ENCODE assay signal across 8 cellular contexts in the genomic region with DNA sequence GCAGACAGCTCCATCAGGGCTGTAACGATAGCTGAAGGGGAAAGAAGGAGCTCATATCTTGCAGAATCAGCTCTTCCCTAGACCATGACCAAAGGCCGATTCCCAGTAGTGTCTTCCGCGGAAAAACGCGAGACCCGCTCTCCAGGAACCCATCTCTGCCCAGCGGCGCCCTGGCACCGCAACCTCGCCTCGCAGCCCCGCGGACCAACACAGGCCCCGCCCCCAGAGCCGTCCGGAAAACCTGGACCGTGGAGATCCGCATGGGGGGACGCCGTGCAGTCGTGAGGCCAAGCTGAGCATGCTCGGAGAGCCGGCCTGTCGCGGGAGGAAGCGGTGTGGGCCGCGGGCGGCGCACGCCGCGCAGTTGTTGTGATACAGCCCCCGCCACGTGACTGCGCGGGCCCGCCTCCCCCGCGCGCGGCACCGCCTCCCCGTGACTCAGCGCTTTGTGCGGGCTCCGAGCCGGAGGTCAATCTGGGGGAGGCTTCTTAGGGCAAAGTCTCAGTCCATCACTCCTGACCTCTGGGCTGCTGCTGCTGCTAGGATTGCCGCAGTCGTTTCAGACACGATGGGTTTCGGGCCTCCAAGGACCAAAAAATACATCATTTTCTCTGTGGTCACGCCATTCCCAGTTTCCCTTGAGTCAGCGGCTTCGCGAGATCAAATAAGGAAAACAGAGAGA. TPM values are rescaled to one million over a fixed set of nuclear protein-coding genes. Genes with fewer than 3 reads are reported as not detected.
DNase-seq lines count a peak whose midpoint lies in the region; ATAC-seq, FAIRE-seq and TF ChIP-seq lines count a peak whose summit lies in the region.

No MANE protein-coding gene starts in this region.

- intact Hi-C loops in endothelial cell of umbilical vein (cut with micrococcal nuclease) = loop anchor here (1.0 to 10.0 kb wide), 6 partner anchors 103 to 884 kb away; a partner anchor contains a TSS

- CTCF ChIA-PET in endothelial cell of umbilical vein (lab: Charles Lee) = interaction anchor here (1.0 to 2.2 kb wide), 5 partner anchors 55 to 406 kb away, joined by 3 to 17 read pairs (median 6); no protein-coding TSS in a partner anchor

- peak overlapping the region; percentile 86 for H3K4me3 ChIP-seq in HUES48 (ENCODE audit: low read depth, low read length)
- H3K4me3 ChIP-seq in NT2/D1 (ENCODE audit: insufficient read length, low read depth) = peak overlapping the region; percentile 47
- peak overlapping the region; percentile 33 to 83 (median 44) for H3K4me3 ChIP-seq in endothelial cell of umbilical vein (replicated peaks in 1 of 3; ENCODE audit: insufficient read depth in 1 of 3, low read depth in 1 of 3, low read length in 3 of 3)

- peak; percentile 68 for ATAC-seq in GM21390 (IDR thresholded peaks at IDR 0.05; ENCODE audit: unreplicated experiment)

- H3K27ac ChIP-seq in HUES48 (ENCODE audit: low read depth, low read length) (peak overlapping the region; percentile 79), endothelial cell of umbilical vein (ENCODE audit: insufficient read depth, low read depth, low read length) (peak overlapping the region; percentile 84)

- H3K4me2 ChIP-seq in endothelial cell of umbilical vein (ENCODE audit: insufficient read depth, low read length) = peak overlapping the region; percentile 93

- no peaks in the 10 kb centered on the region for H3K9me1 ChIP-seq in endothelial cell of umbilical vein (replicated peaks; ENCODE audit: control insufficient read depth, extremely low read depth, insufficient read depth, low read length)

- H3K27me3 ChIP-seq in HUES48 (ENCODE audit: control insufficient read depth, insufficient read depth, low read length) (peaks cover 24% of the 10 kb centered on the region), NT2/D1 (ENCODE audit: insufficient read depth, insufficient read length) (peaks cover 24% of the 10 kb centered on the region), endothelial cell of umbilical vein (ENCODE audit: control insufficient read depth in 2 of 2, insufficient read depth in 2 of 2, low read length in 2 of 2) (no peaks in the 10 kb centered on the region)

- dilution Hi-C loops in endothelial cell of umbilical vein (cut with MboI; ENCODE audit: extremely low pct_ligation_motif_present, low sequenced_read_pairs) = no loop called here

- H3K79me2 ChIP-seq in endothelial cell of umbilical vein (ENCODE audit: control insufficient read depth, insufficient read depth, low read length) = peaks cover 4% of the 10 kb centered on the region

- H3K9ac ChIP-seq in HUES48 (ENCODE audit: low read depth, low read length) = peak overlapping the region; percentile 68
- peak overlapping the region; percentile 70 for H3K9ac ChIP-seq in NT2/D1 (ENCODE audit: insufficient read length, low read depth)
- H3K9ac ChIP-seq in endothelial cell of umbilical vein (replicated peaks; ENCODE audit: extremely low read depth, insufficient read depth, low read length) = peak overlapping the region; percentile 65

- H2AFZ ChIP-seq in endothelial cell of umbilical vein (ENCODE audit: low read depth, low read length) = peak overlapping the region; percentile 99

- H4K20me1 ChIP-seq in endothelial cell of umbilical vein (replicated peaks; ENCODE audit: control insufficient read depth, extremely low read depth, insufficient read depth, low read length) = no peaks in the 10 kb centered on the region

- no peak for TF ChIP-seq CTCF in endothelial cell of umbilical vein (IDR thresholded peaks at IDR 0.05; ENCODE audit: extremely low read depth in 1 of 2, insufficient read depth in 1 of 2, low read depth in 1 of 2, low read length in 2 of 2)

- in situ Hi-C loops in Caki2 (cut with HindIII; ENCODE audit: low pct_unique_long_range_greater_than_20kb, low sequenced_read_pairs) = no loop called here

- peak; percentile 61 for TF ChIP-seq POLR2A in endothelial cell of umbilical vein (IDR thresholded peaks at IDR 0.05; ENCODE audit: low read depth, low read length)

- H3K36me3 ChIP-seq in HUES48 (ENCODE audit: control insufficient read depth, insufficient read depth, low read length) (no peaks in the 10 kb centered on the region), NT2/D1 (ENCODE audit: insufficient read depth, insufficient read length, low read length) (no peaks in the 10 kb centered on the region), endothelial cell of umbilical vein (ENCODE audit: control insufficient read depth in 2 of 2, extremely low read depth in 1 of 2, insufficient read depth in 2 of 2, low read length in 2 of 2) (no peaks in the 10 kb centered on the region)

- BruUV-seq in endothelial cell of umbilical vein (replicated peaks; lab: Mats Ljungman, UMichigan) = no TSS peak

- POLR2A ChIA-PET in endothelial cell of umbilical vein (lab: Charles Lee) = interaction anchor here (0.6 kb wide), 1 partner anchor 31 kb away, joined by 5 read pairs; no protein-coding TSS in a partner anchor

- peaks cover 13% of the 10 kb centered on the region for H3K4me1 ChIP-seq in HUES48 (ENCODE audit: control insufficient read depth, insufficient read depth, low read length)
- H3K4me1 ChIP-seq in NT2/D1 (ENCODE audit: insufficient read depth, insufficient read length) = peaks cover 2% of the 10 kb centered on the region
- peaks cover 23% of the 10 kb centered on the region for H3K4me1 ChIP-seq in endothelial cell of umbilical vein (ENCODE audit: control insufficient read depth, extremely low read depth, insufficient read depth, low read length)

- DNase-seq in Caki2 (ENCODE audit: low read depth) = peak; percentile 98
- peak; percentile 69 for DNase-seq in NT2/D1 (ENCODE audit: low read depth, low spot score)
- peak; percentile 93 for DNase-seq in activated CD8-positive, alpha-beta memory T cell treated with anti-CD3 and anti-CD28 coated beads, Interleukin-2, amount 50 U/mL, for 4 hours
- DNase-seq in endothelial cell of umbilical vein (ENCODE audit: low read depth, low spot score) = peak; percentile 98
- peak; percentile 98 for DNase-seq in midbrain (lab: John Stamatoyannopoulos, UW)
- DNase-seq in stimulated activated CD8-positive, alpha-beta memory T cell treated with anti-CD3 and anti-CD28 coated beads, Interleukin-15, amount 100 ng/mL, for 48 hours (ENCODE audit: low read depth in 2 of 2) = peak; percentile 93

- H3K9me3 ChIP-seq in HUES48 (ENCODE audit: control insufficient read depth, insufficient read depth, low read length) (no peaks in the 10 kb centered on the region), NT2/D1 (ENCODE audit: insufficient read depth, low read length) (peaks cover 12% of the 10 kb centered on the region; the same call in 1 of the 2 replicates), endothelial cell of umbilical vein (replicated peaks; ENCODE audit: control insufficient read depth, insufficient read depth, low read length) (no peaks in the 10 kb centered on the region)

- FAIRE-seq in endothelial cell of umbilical vein (lab: Jason Lieb, UNC) = peak; percentile 96

TF ChIP-seq in endothelial cell of umbilical vein, 7 proteins besides CTCF, POLR2A, EP300 and RAD21:
- TF ChIP-seq, protein P1, sequence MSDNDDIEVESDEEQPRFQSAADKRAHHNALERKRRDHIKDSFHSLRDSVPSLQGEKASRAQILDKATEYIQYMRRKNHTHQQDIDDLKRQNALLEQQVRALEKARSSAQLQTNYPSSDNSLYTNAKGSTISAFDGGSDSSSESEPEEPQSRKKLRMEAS (IDR thresholded peaks at IDR 0.05; ENCODE audit: insufficient read depth, insufficient read length) = peak; percentile 97
- no peak for TF ChIP-seq EZH2 (IDR thresholded peaks at IDR 0.05; ENCODE audit: borderline replicate concordance, low read depth, low read length, severe bottlenecking)
- TF ChIP-seq JUN (IDR thresholded peaks at IDR 0.05; ENCODE audit: borderline replicate concordance, insufficient read depth, insufficient read length, low read depth) = no peak
- peak; percentile 74 for TF ChIP-seq FOS (IDR thresholded peaks at IDR 0.05; ENCODE audit: borderline replicate concordance, insufficient read depth, low read length)
- peak; percentile 47 for TF ChIP-seq MYC (IDR thresholded peaks at IDR 0.05; ENCODE audit: low read depth, low read length)
- TF ChIP-seq POLR2AphosphoS5 (IDR thresholded peaks at IDR 0.05; ENCODE audit: insufficient read depth, low read depth, low read length) = peak; percentile 83
- TF ChIP-seq GATA2 (IDR thresholded peaks at IDR 0.05; ENCODE audit: insufficient read depth, insufficient read length, low read depth, low read length) = no peak

RNA-seq across cellular contexts. Expression of a gene that starts 3.1 kb away (rescaled TPM):
- 79.2 and 103 TPM in 2 replicates for total RNA-seq in Caki2 (2014; rRNA removed; shearing (Covaris generic); ENCODE audit: low replicate concordance)
- total RNA-seq in endothelial cell of umbilical vein = 17.3 and 22.8 TPM in 2 replicates
- polyA plus RNA-seq in endothelial cell of umbilical vein = 7.2 and 7.3 TPM in 2 replicates
- 9.2 and 11.2 TPM in 2 replicates for polyA plus RNA-seq in endothelial cell of umbilical vein (2011; cell fraction: cytosol; rRNA removed)
- 24.8 and 29.0 TPM in 2 replicates for polyA plus RNA-seq in endothelial cell of umbilical vein (2011; cell fraction: nucleus; rRNA removed)
- polyA plus RNA-seq in endothelial cell of umbilical vein (2012) = 15.9 and 18.9 TPM in 2 replicates
- 25.9 and 26.3 TPM in 2 replicates for polyA minus RNA-seq in endothelial cell of umbilical vein
- 18.5 TPM for polyA minus RNA-seq in endothelial cell of umbilical vein (2011; cell fraction: cytosol; rRNA and poly(A)+ RNA removed)
- polyA minus RNA-seq in endothelial cell of umbilical vein (2011; cell fraction: nucleus; rRNA and poly(A)+ RNA removed) = 21.6 and 32.4 TPM in 2 replicates

Comparison
In these comparisons a context has a peak if more than half of its experiments do, and no peak if none do; other contexts are left out.
1. Peak in every context shown above with its lines: DNase-seq, ATAC-seq, H3K4me3 ChIP-seq and H3K27ac ChIP-seq.